Comparison of ENCODE assay signal across 12 cellular contexts in genomic region chr10:78277734-78278404, GRCh38.
DNase-seq lines count a peak whose midpoint lies in the region; ATAC-seq and TF ChIP-seq lines count a peak whose summit lies in the region.
"Had no signal": no experiment of that assay in that cellular context is flagged by ENCODE, and none has a peak within 500 bp of the region (broad histone marks: within the 10 kb centered on the region; RNA-seq: fewer than 3 reads in every experiment).

No MANE protein-coding gene starts in this region.

- H3K79me2 ChIP-seq in osteoblast (ENCODE audit: insufficient read depth, low read length) (no peaks in the 10 kb centered on the region), PC-9 (ENCODE audit: low read depth) (no peaks in the 10 kb centered on the region)

- CTCF ChIA-PET in PC-9 (lab: Charles Lee): no interaction called here

- H3K4me3 Mint-ChIP-seq in activated CD4-positive, alpha-beta T cell treated with anti-CD3 and anti-CD28 coated beads, Interleukin-2, amount 10 ng/mL, durations not matched to agents 24 days and 14 days: no peak overlapping the region

- H3K9me3 Mint-ChIP-seq in activated CD4-positive, alpha-beta T cell treated with anti-CD3 and anti-CD28 coated beads, Interleukin-2, amount 10 ng/mL, durations not matched to agents 24 days and 14 days: no peaks in the 10 kb centered on the region

- TF ChIP-seq POLR2A in gastroesophageal sphincter (IDR thresholded peaks at IDR 0.05): no peak

- H3K27me3 ChIP-seq in adipocyte (replicated peaks; ENCODE audit: control insufficient read depth, insufficient read depth, low read length) (no peaks in the 10 kb centered on the region), gastroesophageal sphincter (no peaks in the 10 kb centered on the region), osteoblast (ENCODE audit: insufficient read depth, low read length) (no peaks in the 10 kb centered on the region), PC-9 (ENCODE audit: insufficient read depth, low read depth) (peaks cover 47% of the 10 kb centered on the region)

- ATAC-seq in gastroesophageal sphincter: peak; percentile 83
- ATAC-seq in GM19467 (IDR thresholded peaks at IDR 0.05; ENCODE audit: unreplicated experiment): no peak
- no peak for ATAC-seq in HG03095 (IDR thresholded peaks at IDR 0.05; ENCODE audit: unreplicated experiment)
- ATAC-seq: sciatic nerve had no signal

- BruUV-seq in PC-9 (replicated peaks; lab: Mats Ljungman, UMichigan): no TSS peak

- no peak overlapping the region for H3K4me3 ChIP-seq in adipocyte (ENCODE audit: low read length)
- no peak overlapping the region for H3K4me3 ChIP-seq in gastroesophageal sphincter
- no peak overlapping the region for H3K4me3 ChIP-seq in osteoblast (ENCODE audit: insufficient read depth, low read length)
- H3K4me3 ChIP-seq in PC-9: no peak overlapping the region

- H3K4me1 ChIP-seq in adipocyte (ENCODE audit: control insufficient read depth, insufficient read depth, low read length) (peaks cover 7% of the 10 kb centered on the region), gastroesophageal sphincter (peaks cover 0 to 18% (median 0%) of the 10 kb centered on the region in 3 donors), osteoblast (ENCODE audit: insufficient read depth, low read length) (no peaks in the 10 kb centered on the region), PC-9 (replicated peaks; ENCODE audit: insufficient read depth) (no peaks in the 10 kb centered on the region)

- H4K20me1 ChIP-seq in osteoblast (ENCODE audit: insufficient read depth, low read length) (no peaks in the 10 kb centered on the region), PC-9 (ENCODE audit: insufficient read depth) (no peaks in the 10 kb centered on the region)

- H3K27ac ChIP-seq in gastroesophageal sphincter (peak overlapping the region; percentile 18 to 68 (median 46)), osteoblast (ENCODE audit: low read depth, low read length) (peak overlapping the region; percentile 48), PC-9 (no peak overlapping the region)

- H3F3A ChIP-seq in PC-9 (ENCODE audit: insufficient read depth, low read depth): no peaks in the 10 kb centered on the region

- H3K36me3 ChIP-seq in adipocyte (ENCODE audit: control insufficient read depth, insufficient read depth, low read length, severe bottlenecking): peaks cover 2% of the 10 kb centered on the region
- H3K36me3 ChIP-seq in gastroesophageal sphincter: no peaks in the 10 kb centered on the region
- H3K36me3 ChIP-seq in osteoblast (ENCODE audit: insufficient read depth, low read length): no peaks in the 10 kb centered on the region
- no peaks in the 10 kb centered on the region for H3K36me3 ChIP-seq in PC-9 (ENCODE audit: low read depth)

- H3K4me2 ChIP-seq in osteoblast (ENCODE audit: insufficient read depth, low read length): no peak overlapping the region
- no peak overlapping the region for H3K4me2 ChIP-seq in PC-9

- WGBS in gastroesophageal sphincter (ENCODE audit: low coverage in 1 of 2), 2 donors: 60 to 76% methylated on average over 5 to 11 of the region's 14 CpGs

- DNase-seq in EL (peak; percentile 64), adipocyte (ENCODE audit: low read depth) (peak; percentile 67), osteoblast (ENCODE audit: insufficient read length, low spot score, missing footprints) (peak; percentile 94), PC-9 (no peak)
- no peak for DNase-seq in activated CD4-positive, alpha-beta T cell treated with anti-CD3 and anti-CD28 coated beads, Interleukin-2, amount 10 ng/mL, durations not matched to agents 24 days and 14 days
- DNase-seq: dermis blood vessel endothelial cell, kidney glomerular epithelial cell, NCI-H446 treated with DMSO at 0.1 percent for 48 hours had no signal

- TF ChIP-seq CTCF in gastroesophageal sphincter (IDR thresholded peaks at IDR 0.05) (no peak), osteoblast (IDR thresholded peaks at IDR 0.05; ENCODE audit: extremely low read depth, low read depth, low read length) (no peak), PC-9 (conservative IDR thresholded peaks at IDR 0.05) (no peak)

- H3K27me3 Mint-ChIP-seq in activated CD4-positive, alpha-beta T cell treated with anti-CD3 and anti-CD28 coated beads, Interleukin-2, amount 10 ng/mL, durations not matched to agents 24 days and 14 days: peaks cover 3% of the 10 kb centered on the region

- H2AFZ ChIP-seq in osteoblast (ENCODE audit: low read length): peak overlapping the region; percentile 81
- no peak overlapping the region for H2AFZ ChIP-seq in PC-9

- no peak for TF ChIP-seq EP300 in gastroesophageal sphincter (IDR thresholded peaks at IDR 0.05)

- no peak overlapping the region for H3K9ac ChIP-seq in adipocyte (ENCODE audit: low read length)

- no peaks in the 10 kb centered on the region for H3K4me1 Mint-ChIP-seq in activated CD4-positive, alpha-beta T cell treated with anti-CD3 and anti-CD28 coated beads, Interleukin-2, amount 10 ng/mL, durations not matched to agents 24 days and 14 days

- no peaks in the 10 kb centered on the region for H3K36me3 Mint-ChIP-seq in activated CD4-positive, alpha-beta T cell treated with anti-CD3 and anti-CD28 coated beads, Interleukin-2, amount 10 ng/mL, durations not matched to agents 24 days and 14 days (ENCODE audit: low read depth)

- H3K9me3 ChIP-seq in adipocyte (ENCODE audit: control insufficient read depth, low read length) (no peaks in the 10 kb centered on the region), gastroesophageal sphincter (no peaks in the 10 kb centered on the region), osteoblast (ENCODE audit: low read depth, low read length) (no peaks in the 10 kb centered on the region), PC-9 (ENCODE audit: insufficient read depth, low read depth) (no peaks in the 10 kb centered on the region)

- POLR2A ChIA-PET in PC-9 (lab: Charles Lee; ENCODE audit: unreplicated experiment): interaction anchor here (0.6 kb wide), 1 partner anchor 769 kb away, joined by 6 read pairs; no protein-coding TSS in a partner anchor

- intact Hi-C loops in activated CD4-positive, alpha-beta T cell treated with anti-CD3 and anti-CD28 coated beads, Interleukin-2, amount 10 ng/mL, durations not matched to agents 24 days and 14 days (cut with micrococcal nuclease): no loop called here
- intact Hi-C loops in PC-9 (cut with micrococcal nuclease; ENCODE audit: unreplicated experiment): no loop called here

- no peaks in the 10 kb centered on the region for H3K9me2 ChIP-seq in PC-9 (ENCODE audit: insufficient read depth)

- no peak overlapping the region for H3K27ac Mint-ChIP-seq in activated CD4-positive, alpha-beta T cell treated with anti-CD3 and anti-CD28 coated beads, Interleukin-2, amount 10 ng/mL, durations not matched to agents 24 days and 14 days

Comparison
In these comparisons a context has a peak if more than half of its experiments do, and no peak if none do; other contexts are left out.
1. DNase-seq: peak in EL (single experiment), adipocyte (single experiment) and osteoblast (single experiment); none in activated CD4-positive, alpha-beta T cell treated with anti-CD3 and anti-CD28 coated beads, Interleukin-2, amount 10 ng/mL, durations not matched to agents 24 days and 14 days (single experiment) and PC-9 (0 of 2).